ENCODE assay signal across 11 cellular contexts in the genomic region with DNA sequence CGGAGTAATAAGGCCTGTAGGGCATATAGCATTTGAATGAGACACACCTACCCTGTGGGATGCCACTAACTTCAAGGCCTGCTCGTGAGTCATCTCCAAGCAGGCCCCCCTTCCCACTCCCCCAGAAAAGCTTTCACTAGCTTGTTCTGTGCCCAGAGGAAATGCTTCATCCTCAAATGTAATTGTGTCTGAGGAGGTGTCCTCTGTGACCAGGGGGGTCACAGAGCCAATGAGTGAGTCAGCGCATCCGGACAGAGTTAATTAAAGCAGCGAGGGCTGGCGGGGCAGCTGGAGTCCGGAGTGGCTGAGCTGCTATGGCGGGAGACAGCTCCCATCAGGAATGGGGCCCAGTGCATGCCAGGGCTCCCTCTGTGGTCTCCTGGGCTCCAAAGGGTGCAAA. TPM values are rescaled to one million over a fixed set of nuclear protein-coding genes. Genes with fewer than 3 reads are reported as not detected.
DNase-seq lines count a peak whose midpoint lies in the region; ATAC-seq and TF ChIP-seq lines count a peak whose summit lies in the region.
"Had no signal": no experiment of that assay in that cellular context is flagged by ENCODE, and none has a peak within 500 bp of the region (broad histone marks: within the 10 kb centered on the region; RNA-seq: fewer than 3 reads in every experiment).

No MANE protein-coding gene starts in this region.

- H3K4me3 ChIP-seq in A673 (ENCODE audit: low read depth, low read length, poor library complexity, severe bottlenecking) (no peak overlapping the region), body of pancreas (no peak overlapping the region)
- H3K4me3 ChIP-seq: thyroid gland had no signal

- H3K4me1 ChIP-seq in A673 (ENCODE audit: insufficient read depth, low read length, poor library complexity, severe bottlenecking) (no peaks in the 10 kb centered on the region), body of pancreas (peaks cover 6% of the 10 kb centered on the region)

- intact Hi-C loops in A673 (cut with micrococcal nuclease; ENCODE audit: unreplicated experiment) (no loop called here), body of pancreas (cut with DNase I) (no loop called here)

- peaks cover 9% of the 10 kb centered on the region for H3K27me3 ChIP-seq in A673 (replicated peaks; ENCODE audit: insufficient read depth, low read depth, low read length, poor library complexity)
- no peaks in the 10 kb centered on the region for H3K27me3 ChIP-seq in body of pancreas
- H3K27me3 ChIP-seq: thyroid gland had no signal

- peak; percentile 40 for ATAC-seq in body of pancreas
- ATAC-seq in HG02678 (IDR thresholded peaks at IDR 0.05; ENCODE audit: unreplicated experiment), result no peak
- no peak for ATAC-seq in GM19328 (IDR thresholded peaks at IDR 0.05; ENCODE audit: unreplicated experiment)

- CTCF ChIA-PET in A673 (lab: Charles Lee), result no interaction called here

- TF ChIP-seq CTCF in A673 (conservative IDR thresholded peaks at IDR 0.05; ENCODE audit: low read depth, low read length) (no peak), body of pancreas (IDR thresholded peaks at IDR 0.05) (no peak)

- no TSS peak for BruUV-seq in A673 (replicated peaks; lab: Mats Ljungman, UMichigan)

- DNase-seq in A673 (ENCODE audit: low spot score) (peak; percentile 41), LHCN-M2 (ENCODE audit: low read depth) (peak; percentile 52), body of pancreas (peak in 1 of 4 donors; percentile 9), iPS-NIHi7 (ENCODE audit: extremely low spot score) (peak; percentile 62), NCI-H146 treated with DMSO at 0.1 percent for 48 hours (lab: John Stamatoyannopoulos, UW; ENCODE audit: unreplicated experiment) (no peak), hippocampal formation (lab: John Stamatoyannopoulos, UW) (no peak)
- DNase-seq: activated CD4-positive, CD25-positive, alpha-beta regulatory T cell; NCI-H446 treated with DMSO at 0.1 percent for 48 hours had no signal

- no peaks in the 10 kb centered on the region for H3K36me3 ChIP-seq in A673 (ENCODE audit: insufficient read depth, low read length, poor library complexity, severe bottlenecking)
- H3K36me3 ChIP-seq in body of pancreas (replicated peaks in 1 of 2; ENCODE audit: insufficient read depth in 1 of 2, low read depth in 2 of 2), result no peaks in the 10 kb centered on the region
- H3K36me3 ChIP-seq: thyroid gland had no signal

- no peak for TF ChIP-seq POLR2A in body of pancreas (IDR thresholded peaks at IDR 0.05)

- POLR2A ChIA-PET in A673 (lab: Charles Lee; ENCODE audit: low non-redundant PET), result no interaction called here

- H3K9me3 ChIP-seq in A673 (ENCODE audit: low read depth, low read length, poor library complexity, severe bottlenecking) (no peaks in the 10 kb centered on the region), body of pancreas (no peaks in the 10 kb centered on the region)
- H3K9me3 ChIP-seq: thyroid gland had no signal

- H3K27ac ChIP-seq in A673 (ENCODE audit: low read depth, low read length, poor library complexity, severe bottlenecking) (no peak overlapping the region), body of pancreas (no peak overlapping the region)
- H3K27ac ChIP-seq: thyroid gland had no signal

- 61% methylated on average over 8 of the region's 8 CpGs for WGBS in body of pancreas, 2 donors

RNA-seq across cellular contexts. Expression of gene ESRRB, which starts 27.0 kb away (rescaled TPM):
- total RNA-seq in A673 (2021) (0.47 and 1.2 TPM in 2 replicates), LHCN-M2 (2014; rRNA removed) (not detected in 2 replicates), body of pancreas (not detected)
- polyA plus RNA-seq in LHCN-M2 (2012), result not detected
- total RNA-seq: thyroid gland had no signal

Comparison
In these comparisons a context has a peak if more than half of its experiments do, and no peak if none do; other contexts are left out.
1. DNase-seq: peak in A673 (single experiment), LHCN-M2 (single experiment) and iPS-NIHi7 (single experiment); none in NCI-H146 treated with DMSO at 0.1 percent for 48 hours (single experiment) and hippocampal formation (0 of 2).